Comparison of ENCODE assay signal across 8 cellular contexts in the genomic region with DNA sequence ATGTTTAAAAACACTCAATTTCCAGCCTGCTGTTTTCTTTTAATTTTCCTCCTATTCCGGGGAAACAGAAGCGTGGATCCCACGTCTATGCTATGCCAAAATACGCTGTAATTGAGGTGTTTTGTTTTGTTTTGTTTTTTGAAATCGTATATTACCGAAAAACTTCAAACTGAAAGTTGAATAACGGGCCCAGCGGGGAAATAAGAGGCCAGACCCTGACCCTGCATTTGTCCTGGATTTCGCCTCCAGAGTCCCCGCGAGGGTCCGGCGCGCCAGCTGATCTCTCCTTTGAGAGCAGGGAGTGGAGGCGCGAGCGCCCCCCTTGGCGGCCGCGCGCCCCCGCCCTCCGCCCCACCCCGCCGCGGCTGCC. TPM values are rescaled to one million over a fixed set of nuclear protein-coding genes. Genes with fewer than 3 reads are reported as not detected.
DNase-seq lines count a peak whose midpoint lies in the region; ATAC-seq and TF ChIP-seq lines count a peak whose summit lies in the region.

No MANE protein-coding gene starts in this region.

- H3K4me3 ChIP-seq in HUES48 (ENCODE audit: low read depth, low read length) (peak overlapping the region; percentile 71), ectodermal cell (ENCODE audit: insufficient read depth, low read depth, low read length) (peak overlapping the region; percentile 40)
- no peak overlapping the region for H3K4me3 ChIP-seq in naive thymus-derived CD4-positive, alpha-beta T cell (ENCODE audit: low read length)

- POLR2A ChIA-PET in naive thymus-derived CD4-positive, alpha-beta T cell (lab: Charles Lee) = no interaction called here

- H3K4me3 Mint-ChIP-seq in naive thymus-derived CD4-positive, alpha-beta T cell = peak overlapping the region in 7 of 10 donors; percentile 23 to 53 (median 38)

- H3K27me3 ChIP-seq in HUES48 (ENCODE audit: control insufficient read depth, insufficient read depth, low read length) = peaks cover 52% of the 10 kb centered on the region
- peaks cover 33% of the 10 kb centered on the region for H3K27me3 ChIP-seq in ectodermal cell (ENCODE audit: control insufficient read depth, insufficient read depth, low read length, poor library complexity, severe bottlenecking)
- H3K27me3 ChIP-seq in naive thymus-derived CD4-positive, alpha-beta T cell (ENCODE audit: control insufficient read depth in 2 of 2, insufficient read depth in 2 of 2, low read length in 2 of 2) = peaks cover 0 to 9% of the 10 kb centered on the region in 2 donors

- peaks cover 49 to 65% (median 53%) of the 10 kb centered on the region in 5 donors for H3K27me3 Mint-ChIP-seq in naive thymus-derived CD4-positive, alpha-beta T cell

- peaks cover 51% of the 10 kb centered on the region for H3K4me1 ChIP-seq in HUES48 (ENCODE audit: control insufficient read depth, insufficient read depth, low read length)
- H3K4me1 ChIP-seq in ectodermal cell (ENCODE audit: control insufficient read depth, insufficient read depth, low read length) = no peaks in the 10 kb centered on the region
- no peaks in the 10 kb centered on the region for H3K4me1 ChIP-seq in naive thymus-derived CD4-positive, alpha-beta T cell (ENCODE audit: control insufficient read depth in 2 of 2, insufficient read depth in 2 of 2, low read length in 2 of 2)

- ATAC-seq in naive thymus-derived CD4-positive, alpha-beta T cell = no peak

- H3K4me1 Mint-ChIP-seq in naive thymus-derived CD4-positive, alpha-beta T cell = peaks cover 0 to 6% (median 5%) of the 10 kb centered on the region in 7 donors

- peaks cover 0 to 5% (median 0%) of the 10 kb centered on the region in 5 donors for H3K36me3 Mint-ChIP-seq in naive thymus-derived CD4-positive, alpha-beta T cell

- no peaks in the 10 kb centered on the region for H3K9me3 ChIP-seq in HUES48 (ENCODE audit: control insufficient read depth, insufficient read depth, low read length)
- H3K9me3 ChIP-seq in ectodermal cell (ENCODE audit: control insufficient read depth, low read length) = no peaks in the 10 kb centered on the region
- H3K9me3 ChIP-seq in naive thymus-derived CD4-positive, alpha-beta T cell (ENCODE audit: control insufficient read depth in 2 of 3, low read length in 3 of 3) = no peaks in the 10 kb centered on the region

- TF ChIP-seq CTCF in 22Rv1 (IDR thresholded peaks at IDR 0.05) = no peak

- intact Hi-C loops in naive thymus-derived CD4-positive, alpha-beta T cell (cut with micrococcal nuclease) = loop anchor here in 1 of 2 donors (5.0 to 10.0 kb wide), 3 partner anchors 325 to 608 kb away; no protein-coding TSS in a partner anchor

- no peak overlapping the region for H3K27ac Mint-ChIP-seq in naive thymus-derived CD4-positive, alpha-beta T cell

- peaks cover 0 to 7% (median 0%) of the 10 kb centered on the region in 11 donors for H3K9me3 Mint-ChIP-seq in naive thymus-derived CD4-positive, alpha-beta T cell

- H3K36me3 ChIP-seq in HUES48 (ENCODE audit: control insufficient read depth, insufficient read depth, low read length) (peaks cover 9% of the 10 kb centered on the region; the same call in 1 of the 2 replicates), ectodermal cell (ENCODE audit: control insufficient read depth, insufficient read depth, low read length) (no peaks in the 10 kb centered on the region)
- H3K36me3 ChIP-seq in naive thymus-derived CD4-positive, alpha-beta T cell (ENCODE audit: control insufficient read depth in 2 of 3, insufficient read depth in 3 of 3, low read length in 3 of 3) = no peaks in the 10 kb centered on the region

- no peak overlapping the region for H3K9ac ChIP-seq in HUES48 (ENCODE audit: low read depth, low read length)

- 3 to 4% methylated on average over 26 of the region's 26 CpGs for WGBS in ectodermal cell, 2 experiments

- DNase-seq in naive thymus-derived CD4-positive, alpha-beta T cell = no peak
- no peak for DNase-seq in NCI-H2081 (lab: John Stamatoyannopoulos, UW)
- no peak for DNase-seq in cerebellar cortex (ENCODE audit: low spot score)
- DNase-seq in SK-N-DZ (ENCODE audit: low spot score) = no peak
- no peak for DNase-seq in inferior parietal cortex (ENCODE audit: extremely low spot score)

- CTCF ChIA-PET in naive thymus-derived CD4-positive, alpha-beta T cell (lab: Charles Lee) = no interaction called here

- H3K27ac ChIP-seq in 22Rv1 (peak overlapping the region; percentile 60), HUES48 (ENCODE audit: low read depth, low read length) (no peak overlapping the region), ectodermal cell (ENCODE audit: insufficient read depth, low read depth, low read length, poor library complexity, severe bottlenecking) (no peak overlapping the region)
- no peak overlapping the region for H3K27ac ChIP-seq in naive thymus-derived CD4-positive, alpha-beta T cell (ENCODE audit: low read depth, low read length)

RNA-seq across cellular contexts. Expression of a gene that starts 0.3 kb away (rescaled TPM):
- polyA plus RNA-seq in ectodermal cell (2013, experiment 1 of 4) = 58.6 TPM
- polyA plus RNA-seq in ectodermal cell (2013, experiment 2 of 4) = 77.8 TPM
- 55.6 TPM for polyA plus RNA-seq in ectodermal cell (2013, experiment 3 of 4)
- polyA plus RNA-seq in ectodermal cell (2013, experiment 4 of 4) = 57.3 TPM
- under 1 TPM in 1 of 5 experiments, not detected in 4; 0.08 TPM for total RNA-seq in naive thymus-derived CD4-positive, alpha-beta T cell
- polyA plus RNA-seq in naive thymus-derived CD4-positive, alpha-beta T cell = not detected
- not detected in 2 replicates for polyA plus RNA-seq in SK-N-DZ (2014; cell fraction: cytosol; rRNA removed)
- not detected in 2 replicates for polyA plus RNA-seq in SK-N-DZ (2014; cell fraction: nucleus; rRNA removed)
